Comparison of ENCODE assay signal across 8 cellular contexts in genomic region chr14:92728781-92729364, GRCh38. TPM values are rescaled to one million over a fixed set of nuclear protein-coding genes. Genes with fewer than 3 reads are reported as not detected.
DNase-seq lines count a peak whose midpoint lies in the region; ATAC-seq and TF ChIP-seq lines count a peak whose summit lies in the region.

No MANE protein-coding gene starts in this region.

- H3K36me3 ChIP-seq in HAP-1 (replicated peaks): no peaks in the 10 kb centered on the region
- H3K36me3 ChIP-seq in tibial nerve: peaks cover 0 to 42% (median 5%) of the 10 kb centered on the region in 3 donors

- H3K27me3 ChIP-seq in HAP-1 (ENCODE audit: low read depth) (no peaks in the 10 kb centered on the region), tibial nerve (no peaks in the 10 kb centered on the region)

- ATAC-seq in natural killer cell treated with Interleukin-12 subunit alpha and Interleukin-12 subunit beta and Interleukin-15 and Interleukin-18, amount 100 ng/mL, for 72 hours: peak; percentile 50 to 67
- no peak for ATAC-seq in natural killer cell

- 80 to 87% methylated on average over 8 of the region's 8 CpGs for WGBS in tibial nerve, 2 donors

- H3K4me3 ChIP-seq in HAP-1 (no peak overlapping the region), tibial nerve (no peak overlapping the region)

- H3K4me1 Mint-ChIP-seq in natural killer cell treated with Interleukin-12 subunit alpha and Interleukin-12 subunit beta and Interleukin-15 and Interleukin-18, amount 100 ng/mL, for 72 hours (ENCODE audit: low read depth in 2 of 2): peaks cover 26 to 29% of the 10 kb centered on the region in 2 donors
- H3K4me1 Mint-ChIP-seq in natural killer cell: peaks cover 14 to 19% of the 10 kb centered on the region in 2 donors
- H3K4me1 Mint-ChIP-seq in activated naive CD8-positive, alpha-beta T cell treated with anti-CD3 and anti-CD28 coated beads for 36 hours: peaks cover 21% of the 10 kb centered on the region

- intact Hi-C loops in natural killer cell (cut with micrococcal nuclease): no loop called here

- no peaks in the 10 kb centered on the region for H3K9me3 ChIP-seq in HAP-1
- no peaks in the 10 kb centered on the region for H3K9me3 ChIP-seq in tibial nerve

- H3K4me1 ChIP-seq in HAP-1 (no peaks in the 10 kb centered on the region), tibial nerve (peaks cover 0 to 6% (median 2%) of the 10 kb centered on the region in 4 donors)

- peaks cover 31 to 44% of the 10 kb centered on the region in 2 donors for H3K27me3 Mint-ChIP-seq in natural killer cell treated with Interleukin-12 subunit alpha and Interleukin-12 subunit beta and Interleukin-15 and Interleukin-18, amount 100 ng/mL, for 72 hours
- H3K27me3 Mint-ChIP-seq in natural killer cell (ENCODE audit: low read depth in 2 of 2): peaks cover 11 to 38% of the 10 kb centered on the region in 2 donors
- H3K27me3 Mint-ChIP-seq in activated naive CD8-positive, alpha-beta T cell treated with anti-CD3 and anti-CD28 coated beads for 36 hours: peaks cover 4% of the 10 kb centered on the region

- in situ Hi-C loops in HAP-1 (cut with MboI; ENCODE audit: low sequenced_read_pairs): no loop called here

- DNase-seq in natural killer cell treated with Interleukin-12 subunit alpha and Interleukin-12 subunit beta and Interleukin-15 and Interleukin-18, amount 100 ng/mL, for 72 hours (ENCODE audit: low spot score): no peak
- DNase-seq in natural killer cell (no peak), HUDEP-2 (lab: John Stamatoyannopoulos, UW; ENCODE audit: unreplicated experiment in 76 of 76) (peak in 73 of 76 experiments; percentile 26 to 94 (median 79)), DMS114 treated with DMSO at 0.1 percent for 48 hours (lab: John Stamatoyannopoulos, UW; ENCODE audit: unreplicated experiment) (no peak), HAP-1 (ENCODE audit: low spot score in 2 of 2) (no peak), tibial nerve (ENCODE audit: low spot score in 2 of 2) (no peak)
- peak; percentile 47 for DNase-seq in activated naive CD8-positive, alpha-beta T cell treated with anti-CD3 and anti-CD28 coated beads for 36 hours
- peak; percentile 27 to 54 (median 30) for DNase-seq in stimulated activated CD4-positive, alpha-beta T cell treated with anti-CD3 and anti-CD28 coated beads, Interleukin-12 subunit alpha, Interleukin-12 subunit beta, amount 100 ng/mL, for 48 hours (ENCODE audit: low read depth in 2 of 3, low spot score in 1 of 3)

- TF ChIP-seq POLR2A in tibial nerve (IDR thresholded peaks at IDR 0.05): no peak

- TF ChIP-seq CTCF in natural killer cell (IDR thresholded peaks at IDR 0.05) (no peak), tibial nerve (IDR thresholded peaks at IDR 0.05) (no peak)

- peaks cover 3% of the 10 kb centered on the region for H3K9me3 Mint-ChIP-seq in natural killer cell treated with Interleukin-12 subunit alpha and Interleukin-12 subunit beta and Interleukin-15 and Interleukin-18, amount 100 ng/mL, for 72 hours
- no peaks in the 10 kb centered on the region for H3K9me3 Mint-ChIP-seq in natural killer cell
- H3K9me3 Mint-ChIP-seq in activated naive CD8-positive, alpha-beta T cell treated with anti-CD3 and anti-CD28 coated beads for 36 hours: peaks cover 7% of the 10 kb centered on the region

- TF ChIP-seq EP300 in tibial nerve (IDR thresholded peaks at IDR 0.05): no peak

- no peak overlapping the region for H3K4me3 Mint-ChIP-seq in natural killer cell treated with Interleukin-12 subunit alpha and Interleukin-12 subunit beta and Interleukin-15 and Interleukin-18, amount 100 ng/mL, for 72 hours
- no peak overlapping the region for H3K4me3 Mint-ChIP-seq in natural killer cell
- no peak overlapping the region for H3K4me3 Mint-ChIP-seq in activated naive CD8-positive, alpha-beta T cell treated with anti-CD3 and anti-CD28 coated beads for 36 hours

- no peak overlapping the region for H3K27ac ChIP-seq in tibial nerve

- H3K36me3 Mint-ChIP-seq in natural killer cell treated with Interleukin-12 subunit alpha and Interleukin-12 subunit beta and Interleukin-15 and Interleukin-18, amount 100 ng/mL, for 72 hours: peaks cover 12% of the 10 kb centered on the region
- H3K36me3 Mint-ChIP-seq in natural killer cell: no peaks in the 10 kb centered on the region
- H3K36me3 Mint-ChIP-seq in activated naive CD8-positive, alpha-beta T cell treated with anti-CD3 and anti-CD28 coated beads for 36 hours: peaks cover 19% of the 10 kb centered on the region

- H3K27ac Mint-ChIP-seq in natural killer cell treated with Interleukin-12 subunit alpha and Interleukin-12 subunit beta and Interleukin-15 and Interleukin-18, amount 100 ng/mL, for 72 hours: no peak overlapping the region
- H3K27ac Mint-ChIP-seq in natural killer cell: no peak overlapping the region
- H3K27ac Mint-ChIP-seq in activated naive CD8-positive, alpha-beta T cell treated with anti-CD3 and anti-CD28 coated beads for 36 hours: no peak overlapping the region

RNA-seq across cellular contexts. Expression of gene LGMN, which starts 19.6 kb away (rescaled TPM):
- total RNA-seq in natural killer cell treated with Interleukin-12 subunit alpha and Interleukin-12 subunit beta and Interleukin-15 and Interleukin-18, amount 100 ng/mL, for 72 hours: not detected
- total RNA-seq in natural killer cell (1 to 10 TPM in 2 of 3 donors, under 1 TPM in 1; 0.39 to 6.1 (median 2.5) TPM), tibial nerve (10 to 100 TPM; 61.8 to 77.3 (median 72.6) TPM)
- 1 to 10 TPM; 2.1 to 3.7 TPM for total RNA-seq in activated naive CD8-positive, alpha-beta T cell treated with anti-CD3 and anti-CD28 coated beads for 36 hours

Comparison
In these comparisons a context has a peak if more than half of its experiments do, and no peak if none do; other contexts are left out.
1. ATAC-seq: peak in natural killer cell treated with Interleukin-12 subunit alpha and Interleukin-12 subunit beta and Interleukin-15 and Interleukin-18, amount 100 ng/mL, for 72 hours (2 of 2); none in natural killer cell (0 of 3).
2. DNase-seq: peak in HUDEP-2 (73 of 76), activated naive CD8-positive, alpha-beta T cell treated with anti-CD3 and anti-CD28 coated beads for 36 hours (single experiment) and stimulated activated CD4-positive, alpha-beta T cell treated with anti-CD3 and anti-CD28 coated beads, Interleukin-12 subunit alpha, Interleukin-12 subunit beta, amount 100 ng/mL, for 48 hours (3 of 3); none in natural killer cell treated with Interleukin-12 subunit alpha and Interleukin-12 subunit beta and Interleukin-15 and Interleukin-18, amount 100 ng/mL, for 72 hours (single experiment), natural killer cell (single experiment), DMS114 treated with DMSO at 0.1 percent for 48 hours (single experiment), HAP-1 (0 of 2) and tibial nerve (0 of 2).
3. RNA of gene LGMN, which starts 19.6 kb away (total RNA-seq): 61.8 to 77.3 TPM in tibial nerve; 2.1 to 3.7 TPM in activated naive CD8-positive, alpha-beta T cell treated with anti-CD3 and anti-CD28 coated beads for 36 hours, 0.39 to 6.1 TPM in natural killer cell and not detected in natural killer cell treated with Interleukin-12 subunit alpha and Interleukin-12 subunit beta and Interleukin-15 and Interleukin-18, amount 100 ng/mL, for 72 hours; every median in the first group is over 4 times any median in the second.